Comparison of ENCODE assay signal across 23 cellular contexts in genomic region chr14:102249041-102249440, GRCh38. TPM values are rescaled to one million over a fixed set of nuclear protein-coding genes. Genes with fewer than 3 reads are reported as not detected.
DNase-seq lines count a peak whose midpoint lies in the region; TF ChIP-seq lines count a peak whose summit lies in the region.
"Had no signal": no experiment of that assay in that cellular context is flagged by ENCODE, and none has a peak within 500 bp of the region (broad histone marks: within the 10 kb centered on the region; RNA-seq: fewer than 3 reads in every experiment).

No MANE protein-coding gene starts in this region.

- WGBS in mesenchymal stem cell = 68% methylated on average over 12 of the region's 12 CpGs

- peaks cover 12% of the 10 kb centered on the region for H3K4me1 ChIP-seq in mesenchymal stem cell (ENCODE audit: control insufficient read depth, insufficient read depth, low read depth, low read length)
- H3K4me1 ChIP-seq: Caco-2, lower lobe of right lung had no signal

- peak overlapping the region in 1 of 2 experiments; percentile 31 for H3K18ac ChIP-seq in mesenchymal stem cell (ENCODE audit: low read depth in 1 of 2, low read length in 2 of 2)

- H2AFZ ChIP-seq in mesenchymal stem cell (ENCODE audit: low read depth, low read length) = no peak overlapping the region

- no peak overlapping the region for H4K8ac ChIP-seq in mesenchymal stem cell (ENCODE audit: low read length)

- H4K91ac ChIP-seq in mesenchymal stem cell (ENCODE audit: low read length) = no peak overlapping the region

- no peak overlapping the region for H2BK12ac ChIP-seq in mesenchymal stem cell (ENCODE audit: low read length in 2 of 2)

- H2AK5ac ChIP-seq in mesenchymal stem cell (ENCODE audit: low read length, severe bottlenecking) = no peak overlapping the region

- no peak overlapping the region for H2BK120ac ChIP-seq in mesenchymal stem cell (ENCODE audit: low read depth, low read length)

- H3K4me3 ChIP-seq in AG04449 (ENCODE audit: low read depth, low read length) (no peak overlapping the region), brain microvascular endothelial cell (ENCODE audit: low read depth, low read length) (no peak overlapping the region), mesenchymal stem cell (ENCODE audit: insufficient read depth in 1 of 2, low read depth in 1 of 2, low read length in 2 of 2) (no peak overlapping the region), H7 (ENCODE audit: insufficient read depth, low read depth, low read length) (no peak overlapping the region)
- H3K4me3 ChIP-seq: lower lobe of right lung had no signal

- in situ Hi-C loops in brain microvascular endothelial cell (cut with HindIII; ENCODE audit: low pct_ligation_motif_present, low sequenced_read_pairs) = no loop called here

- H3K27me3 ChIP-seq in brain microvascular endothelial cell (replicated peaks) = no peaks in the 10 kb centered on the region
- H3K27me3 ChIP-seq in mesenchymal stem cell (ENCODE audit: control insufficient read depth in 1 of 2, insufficient read depth in 1 of 2, low read length in 2 of 2) = no peaks in the 10 kb centered on the region
- peaks cover 3% of the 10 kb centered on the region; the same call in 1 of the 2 replicates for H3K27me3 ChIP-seq in H7 (ENCODE audit: control insufficient read depth, insufficient read depth, low read length)

- no peaks in the 10 kb centered on the region for H3K4me1 Mint-ChIP-seq in mesothelial cell of epicardium

- H3K23ac ChIP-seq in mesenchymal stem cell (ENCODE audit: low read length in 2 of 2) = no peak overlapping the region

- H3K36me3 ChIP-seq in brain microvascular endothelial cell (replicated peaks) (peaks cover 2% of the 10 kb centered on the region), mesenchymal stem cell (ENCODE audit: control insufficient read depth in 1 of 2, insufficient read depth in 2 of 2, low read depth in 1 of 2, low read length in 2 of 2) (peaks cover 5 to 15% of the 10 kb centered on the region in 2 experiments), H7 (replicated peaks; ENCODE audit: control insufficient read depth, insufficient read depth, low read length) (no peaks in the 10 kb centered on the region)

- H3K27me3 Mint-ChIP-seq in mesothelial cell of epicardium (ENCODE audit: low read depth) = no peaks in the 10 kb centered on the region

- no peak overlapping the region for H3K4me3 Mint-ChIP-seq in mesothelial cell of epicardium

- H3K36me3 Mint-ChIP-seq in mesothelial cell of epicardium = peaks cover 4% of the 10 kb centered on the region

- peak; percentile 19 for DNase-seq in AG04449 (ENCODE audit: low read depth, low spot score)
- DNase-seq in LHCN-M2 (ENCODE audit: low read depth) = peak; percentile 72
- peak; percentile 88 for DNase-seq in brain microvascular endothelial cell
- peak; percentile 90 for DNase-seq in mesenchymal stem cell
- no peak for DNase-seq in Ammon's horn (ENCODE audit: low spot score)
- DNase-seq in mesothelial cell of epicardium (ENCODE audit: low spot score in 2 of 2, unreplicated experiment in 2 of 2) = no peak
- DNase-seq in H7 = no peak
- no peak for DNase-seq in DMS53 treated with DMSO at 0.1 percent for 48 hours (lab: John Stamatoyannopoulos, UW; ENCODE audit: unreplicated experiment)
- DNase-seq: activated CD4-positive, alpha-beta T cell treated with anti-CD3 and anti-CD28 coated beads for 1 hour; activated naive CD4-positive, alpha-beta T cell; activated T-cell treated with anti-CD3 and anti-CD28 coated beads, Interleukin-2, amount 50 U/mL, for 1 hour; amniotic stem cell; Caco-2; H9; islet precursor cell; Karpas-422; lower lobe of right lung; NCI-H1092 treated with DMSO at 0.1 percent for 48 hours; NCI-H2029; NCI-H345; occipital lobe; OCI-M1; Right ventricle myocardium superior had no signal

- H3K9me3 ChIP-seq in mesenchymal stem cell (ENCODE audit: control insufficient read depth, low read length) = no peaks in the 10 kb centered on the region
- H3K9me3 ChIP-seq: Caco-2, lower lobe of right lung had no signal

- no peak overlapping the region for H3K4me2 ChIP-seq in mesenchymal stem cell (ENCODE audit: low read length, poor library complexity, severe bottlenecking)

- H3K27ac ChIP-seq in brain microvascular endothelial cell (peak overlapping the region; percentile 81), mesenchymal stem cell (ENCODE audit: low read length, poor library complexity, severe bottlenecking) (peak overlapping the region; percentile 2)
- H3K27ac ChIP-seq: lower lobe of right lung had no signal

- H3K4ac ChIP-seq in mesenchymal stem cell (ENCODE audit: low read depth in 1 of 2, low read length in 2 of 2) = no peak overlapping the region

- peaks cover 7% of the 10 kb centered on the region for H3K79me1 ChIP-seq in mesenchymal stem cell (replicated peaks; ENCODE audit: low read length, poor library complexity, severe bottlenecking)

- CTCF ChIA-PET in AG04449 (lab: Yijun Ruan, JAX) = interaction anchor here (0.6 to 2.5 kb wide), 5 partner anchors 13 to 345 kb away, joined by 4 to 6 read pairs (median 4); no protein-coding TSS in a partner anchor

- H3K27ac Mint-ChIP-seq in mesothelial cell of epicardium = no peak overlapping the region

- H3K9me3 Mint-ChIP-seq in mesothelial cell of epicardium = no peaks in the 10 kb centered on the region
- H3K9me3 Mint-ChIP-seq: H9 had no signal

- TF ChIP-seq CTCF in AG04449 (IDR thresholded peaks at IDR 0.05; ENCODE audit: insufficient read depth, low read length, missing control alignments) (no peak), brain microvascular endothelial cell (IDR thresholded peaks at IDR 0.05; ENCODE audit: low read depth, low read length, missing control alignments) (peak; percentile 5), mesothelial cell of epicardium (IDR thresholded peaks at IDR 0.05; ENCODE audit: unreplicated experiment) (no peak)

- POLR2A ChIA-PET in AG04449 (lab: Yijun Ruan, JAX) = no interaction called here

- H3K9ac ChIP-seq in mesenchymal stem cell (ENCODE audit: low read length) = no peak overlapping the region

- no peak overlapping the region for H2BK15ac ChIP-seq in mesenchymal stem cell (ENCODE audit: low read depth, poor library complexity, severe bottlenecking)

- H3K14ac ChIP-seq in mesenchymal stem cell (ENCODE audit: low read length in 2 of 2) = no peak overlapping the region

- H2BK5ac ChIP-seq in mesenchymal stem cell (ENCODE audit: low read depth, low read length, poor library complexity, severe bottlenecking) = no peak overlapping the region

RNA-seq across cellular contexts. Expression of gene MOK, which starts 55.9 kb away (rescaled TPM):
- total RNA-seq in LHCN-M2 (2014; rRNA removed) (33.9 and 37.6 TPM in 2 replicates), mesothelial cell of epicardium (33.7 to 37.2 TPM (median 34.9 TPM) in 3 replicates)
- 49.4 TPM for polyA plus RNA-seq in LHCN-M2 (2012)
- 6.9 TPM for polyA plus RNA-seq in mesenchymal stem cell (2013, experiment 1 of 2)
- 7.7 TPM for polyA plus RNA-seq in mesenchymal stem cell (2013, experiment 2 of 2)
- 2.1 and 2.2 TPM in 2 replicates for total RNA-seq in H7 (2014; rRNA removed; shearing (Covaris generic))

Comparison
In these comparisons a context has a peak if more than half of its experiments do, and no peak if none do; other contexts are left out.
1. DNase-seq: peak in AG04449 (single experiment), LHCN-M2 (single experiment), brain microvascular endothelial cell (single experiment) and mesenchymal stem cell (single experiment); none in Ammon's horn (single experiment), mesothelial cell of epicardium (0 of 2), H7 (single experiment) and DMS53 treated with DMSO at 0.1 percent for 48 hours (single experiment).
2. RNA of gene MOK, which starts 55.9 kb away (total RNA-seq): 33.7 to 37.2 TPM in mesothelial cell of epicardium and 33.9 to 37.6 TPM in LHCN-M2; 2.1 to 2.2 TPM in H7; every median in the first group is over 10 times any median in the second.